In the genomic region with DNA sequence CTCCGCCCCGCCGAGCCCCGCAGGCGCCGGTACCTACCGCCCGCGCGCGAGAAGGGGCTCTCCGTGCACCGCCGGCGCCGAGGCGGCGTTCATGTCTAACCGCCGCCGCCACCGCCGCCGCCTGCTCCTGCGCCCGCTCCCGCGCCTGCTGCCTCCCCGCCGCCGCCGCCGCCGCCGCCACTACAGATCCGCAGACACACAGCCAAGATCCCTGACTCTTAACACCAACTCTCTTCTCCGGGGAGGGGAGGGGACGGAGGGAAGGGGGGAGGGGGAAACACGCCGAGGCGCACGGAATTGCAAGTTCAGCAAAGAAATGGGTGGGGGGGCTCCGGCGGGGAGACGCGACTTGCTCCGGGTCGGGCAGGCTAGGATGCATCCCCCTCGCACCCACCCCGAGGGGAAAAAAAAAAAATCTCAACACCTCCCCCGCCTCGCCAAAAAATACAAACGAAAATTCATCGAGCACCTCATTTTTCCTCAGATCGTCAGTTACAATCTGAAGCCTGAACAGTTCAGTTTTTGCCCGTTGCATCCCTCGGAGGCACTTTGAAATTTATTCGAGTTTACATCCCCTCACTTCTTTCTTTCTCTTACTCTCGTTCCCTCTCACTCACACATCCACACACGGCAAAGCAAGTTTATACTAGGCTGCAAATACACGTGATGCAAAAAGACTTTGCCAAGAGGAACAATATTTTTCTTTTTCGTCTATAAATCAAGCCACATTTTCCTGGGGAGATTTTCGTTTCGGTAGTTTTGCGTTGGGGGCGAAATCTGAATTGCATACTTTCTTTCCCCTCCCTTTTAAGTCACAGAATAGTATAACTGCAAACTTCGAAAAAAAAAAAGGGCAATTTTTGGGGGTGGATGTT, we compare ENCODE assay signal across 8 cellular contexts. TPM values are rescaled to one million over a fixed set of nuclear protein-coding genes. Genes with fewer than 3 reads are reported as not detected.
A peak's percentile ranks its signal among the peaks of the same experiment; 100 is the strongest.
DNase-seq lines count a peak whose midpoint lies in the region; ATAC-seq and TF ChIP-seq lines count a peak whose summit lies in the region.

Gene TCF4 (minus strand): TSS at position 192 of the 875 bp plus-strand sequence. CDS start 1,076 bp downstream, outside the sequence.

- H3K4me3 ChIP-seq in AG04450 (ENCODE audit: low read depth, low read length) (peak within 1 kb of the TSS; percentile 64), mononuclear cell (ENCODE audit: low read length) (peak within 1 kb of the TSS; percentile 59), thoracic aorta (peak within 1 kb of the TSS; percentile 89)

- POLR2A ChIA-PET in AG04450 (lab: Yijun Ruan, JAX) = interaction anchor here (0.7 kb wide), 1 partner anchor 551 kb away, joined by 3 read pairs; no protein-coding TSS in a partner anchor

- H3K27me3 Mint-ChIP-seq in activated T-cell treated with anti-CD3 and anti-CD28 coated beads, Interleukin-2, amount 50 U/mL, for 24 hours = peaks cover 63% of the 10 kb centered on the region

- DNase-seq in AG04450 (ENCODE audit: low read depth, low spot score) = no peak
- peak; percentile 71 to 81 for DNase-seq in NCI-H446 (lab: John Stamatoyannopoulos, UW)
- peak; percentile 40 for DNase-seq in activated T-cell treated with anti-CD3 and anti-CD28 coated beads, Interleukin-2, amount 50 U/mL, for 24 hours
- DNase-seq in fibroblast of gingiva (ENCODE audit: low read depth) = peak; percentile 43
- DNase-seq in thoracic aorta (ENCODE audit: low spot score) = no peak

- H3K27ac Mint-ChIP-seq in activated T-cell treated with anti-CD3 and anti-CD28 coated beads, Interleukin-2, amount 50 U/mL, for 24 hours = peak within 1 kb of the TSS; percentile 14

- H3K9me3 ChIP-seq in AG04450 (ENCODE audit: control insufficient read depth, insufficient read depth, low read length) (no peaks in the 10 kb centered on the region), mononuclear cell (ENCODE audit: low read depth, low read length) (no peaks in the 10 kb centered on the region), thoracic aorta (no peaks in the 10 kb centered on the region)

- H3K27ac ChIP-seq in AG04450 (ENCODE audit: low read depth, low read length) = peak within 1 kb of the TSS; percentile 58
- peak within 1 kb of the TSS; percentile 65 to 84 for H3K27ac ChIP-seq in thoracic aorta

- H3K36me3 Mint-ChIP-seq in activated T-cell treated with anti-CD3 and anti-CD28 coated beads, Interleukin-2, amount 50 U/mL, for 24 hours (ENCODE audit: low read depth) = peaks cover 3% of the 10 kb centered on the region

- peaks cover 25% of the 10 kb centered on the region for H3K4me1 ChIP-seq in mononuclear cell (ENCODE audit: insufficient read depth, low read length)
- H3K4me1 ChIP-seq in thoracic aorta (ENCODE audit: control insufficient read depth in 1 of 2, low read depth in 2 of 2) = peaks cover 7 to 38% of the 10 kb centered on the region in 2 donors

- H3K4me1 Mint-ChIP-seq in activated T-cell treated with anti-CD3 and anti-CD28 coated beads, Interleukin-2, amount 50 U/mL, for 24 hours (ENCODE audit: low read depth) = peaks cover 28% of the 10 kb centered on the region

- CTCF ChIA-PET in AG04450 (lab: Charles Lee) = interaction anchor here (1.0 kb wide), 1 partner anchor 354 kb away, joined by 3 read pairs; no protein-coding TSS in a partner anchor

- H3K9me3 Mint-ChIP-seq in activated T-cell treated with anti-CD3 and anti-CD28 coated beads, Interleukin-2, amount 50 U/mL, for 24 hours = no peaks in the 10 kb centered on the region

- H3K4me3 Mint-ChIP-seq in activated T-cell treated with anti-CD3 and anti-CD28 coated beads, Interleukin-2, amount 50 U/mL, for 24 hours = peak within 1 kb of the TSS; percentile 74

- ATAC-seq in GM18868 (IDR thresholded peaks at IDR 0.05; ENCODE audit: unreplicated experiment) = peak; percentile 23
- ATAC-seq in thoracic aorta (ENCODE audit: insufficient number of reproducible peaks, low FRiP score, low read depth) = no peak
- no peak for ATAC-seq in HG03342 (IDR thresholded peaks at IDR 0.05; ENCODE audit: unreplicated experiment)

- H3K36me3 ChIP-seq in thoracic aorta = no peaks in the 10 kb centered on the region

- H3K27me3 ChIP-seq in AG04450 (ENCODE audit: control insufficient read depth, insufficient read depth, low read length) = no peaks in the 10 kb centered on the region
- no peaks in the 10 kb centered on the region for H3K27me3 ChIP-seq in mononuclear cell (ENCODE audit: insufficient read depth, low read length)
- H3K27me3 ChIP-seq in thoracic aorta (replicated peaks; ENCODE audit: insufficient read depth) = no peaks in the 10 kb centered on the region

- TF ChIP-seq CTCF in AG04450 (IDR thresholded peaks at IDR 0.05; ENCODE audit: low read depth, low read length) (no peak), thoracic aorta (IDR thresholded peaks at IDR 0.05) (no peak)

RNA-seq across cellular contexts. Expression of gene TCF4, which starts in this region (rescaled TPM):
- polyA plus RNA-seq in AG04450 (2011; rRNA removed) = 41.4 and 47.3 TPM in 2 replicates
- 144 and 155 TPM in 2 replicates for polyA minus RNA-seq in AG04450 (2011; rRNA and poly(A)+ RNA removed)
- total RNA-seq in mononuclear cell (27.5 TPM), thoracic aorta (100 to 1,000 TPM; 178 to 267 TPM)

Comparison
In these comparisons a context has a peak if more than half of its experiments do, and no peak if none do; other contexts are left out.
1. DNase-seq: peak in NCI-H446 (2 of 2), activated T-cell treated with anti-CD3 and anti-CD28 coated beads, Interleukin-2, amount 50 U/mL, for 24 hours (single experiment) and fibroblast of gingiva (single experiment); none in AG04450 (single experiment) and thoracic aorta (single experiment).
2. Peak in every context shown above with its lines, with median percentiles within 50 percentile points of each other: H3K4me3 ChIP-seq.